ENCODE assay signal across 12 cellular contexts in genomic region chr16:58024347-58024672, GRCh38. TPM values are rescaled to one million over a fixed set of nuclear protein-coding genes. Genes with fewer than 3 reads are reported as not detected.
DNase-seq lines count a peak whose midpoint lies in the region; ATAC-seq, FAIRE-seq and TF ChIP-seq lines count a peak whose summit lies in the region.
"Had no signal": no experiment of that assay in that cellular context is flagged by ENCODE, and none has a peak within 500 bp of the region (broad histone marks: within the 10 kb centered on the region; RNA-seq: fewer than 3 reads in every experiment).

No MANE protein-coding gene starts in this region.

- peak overlapping the region; percentile 99; the same call in 1 of the 2 replicates for H3K4me2 ChIP-seq in MM.1S (ENCODE audit: low read depth, low read length)

- H3K9me3 Mint-ChIP-seq in CD8-positive, alpha-beta T cell: no peaks in the 10 kb centered on the region
- no peaks in the 10 kb centered on the region for H3K9me3 Mint-ChIP-seq in endothelial cell (ENCODE audit: unreplicated experiment)

- CTCF ChIA-PET in CD8-positive, alpha-beta T cell (lab: Charles Lee): interaction anchor here (0.9 to 2.7 kb wide), 3 partner anchors 18 to 125 kb away, joined by 3 to 13 read pairs (median 4); no protein-coding TSS in a partner anchor

- H3K27ac ChIP-seq in CD8-positive, alpha-beta T cell (ENCODE audit: low read depth, low read length): no peak overlapping the region
- H3K27ac ChIP-seq in MM.1S (ENCODE audit: low read length) (no peak overlapping the region), pancreas (peak overlapping the region; percentile 82 to 90 (median 83))

- no peak for FAIRE-seq in pancreas (lab: Jason Lieb, UNC)

- H4K20me1 ChIP-seq in MM.1S (ENCODE audit: insufficient read depth, low read length): no peaks in the 10 kb centered on the region

- H3K9ac ChIP-seq in MM.1S (ENCODE audit: low read length): no peak overlapping the region

- intact Hi-C loops in CD8-positive, alpha-beta T cell (cut with DNase I, micrococcal nuclease): loop anchor here (2.0 to 10.0 kb wide), 4 partner anchors 40 to 730 kb away; partner anchors contain the start of genes CSNK2A2 (in 1 of the 2) and GINS3 (in 1 of the 2)
- intact Hi-C loops in pancreas (cut with DNase I) (loop anchor here (5.0 to 10.0 kb wide), 2 partner anchors 98 to 100 kb away; partner anchors contain the start of gene CFAP20 (in 1 of the 3)), posterior vena cava (cut with DNase I) (loop anchor here (5.0 kb wide), 2 partner anchors 88 to 103 kb away; partner anchors contain the start of gene CFAP20 (in 1 of the 2))

- H3K9me3 ChIP-seq in CD8-positive, alpha-beta T cell (ENCODE audit: low read length): no peaks in the 10 kb centered on the region
- no peaks in the 10 kb centered on the region for H3K9me3 ChIP-seq in MM.1S (replicated peaks; ENCODE audit: insufficient read depth, low read length)
- H3K9me3 ChIP-seq in pancreas: no peaks in the 10 kb centered on the region
- H3K9me3 ChIP-seq: MG63 had no signal

- no peaks in the 10 kb centered on the region for H3F3A ChIP-seq in MM.1S (ENCODE audit: insufficient read depth, low read length)

- no peak for TF ChIP-seq CTCF in CD8-positive, alpha-beta T cell (IDR thresholded peaks at IDR 0.05)
- no peak for TF ChIP-seq CTCF in MM.1S (IDR thresholded peaks at IDR 0.05; ENCODE audit: low read length)
- TF ChIP-seq CTCF in endothelial cell (IDR thresholded peaks at IDR 0.05; ENCODE audit: unreplicated experiment): no peak
- TF ChIP-seq CTCF in pancreas (IDR thresholded peaks at IDR 0.05): no peak

- H3K4me1 Mint-ChIP-seq in CD8-positive, alpha-beta T cell (ENCODE audit: low read depth): peaks cover 21% of the 10 kb centered on the region
- peaks cover 39% of the 10 kb centered on the region for H3K4me1 Mint-ChIP-seq in endothelial cell (ENCODE audit: unreplicated experiment)

- no peaks in the 10 kb centered on the region for H3K36me3 ChIP-seq in CD8-positive, alpha-beta T cell (ENCODE audit: insufficient read depth, low read length)
- H3K36me3 ChIP-seq in MM.1S (replicated peaks; ENCODE audit: insufficient read depth, low read length) (no peaks in the 10 kb centered on the region), pancreas (no peaks in the 10 kb centered on the region)

- no peaks in the 10 kb centered on the region for H3K27me3 ChIP-seq in CD8-positive, alpha-beta T cell (ENCODE audit: insufficient read depth, low read length)
- H3K27me3 ChIP-seq in MM.1S (replicated peaks; ENCODE audit: insufficient read depth, low read length) (peaks cover 18% of the 10 kb centered on the region), pancreas (no peaks in the 10 kb centered on the region)

- peak overlapping the region; percentile 60 for H3K4me3 ChIP-seq in CD8-positive, alpha-beta T cell (ENCODE audit: low read depth, low read length)
- H3K4me3 ChIP-seq in MM.1S (ENCODE audit: low read length) (no peak overlapping the region; the same call in 1 of the 2 replicates), pancreas (peak overlapping the region in 2 of 4 donors; percentile 73 to 86)
- H3K4me3 ChIP-seq: MG63 had no signal

- ATAC-seq in CD8-positive, alpha-beta T cell: no peak
- no peak for ATAC-seq in pancreas
- ATAC-seq: Panc1 had no signal

- no peak for DNase-seq in CD8-positive, alpha-beta T cell
- DNase-seq in MM.1S (no peak), endothelial cell (ENCODE audit: low spot score) (no peak), pancreas (no peak), Ammon's horn (ENCODE audit: low spot score) (no peak), posterior vena cava (ENCODE audit: low spot score) (no peak), kidney tubule cell (ENCODE audit: low spot score) (no peak), glomerular visceral epithelial cell (ENCODE audit: extremely low spot score) (no peak)
- DNase-seq: activated CD8-positive, alpha-beta memory T cell treated with anti-CD3 and anti-CD28 coated beads, Interleukin-2, amount 50 U/mL, for 4 hours; GF-D8; MG63 had no signal

- peaks cover 15% of the 10 kb centered on the region for H3K4me1 ChIP-seq in CD8-positive, alpha-beta T cell (ENCODE audit: insufficient read depth, low read length)
- no peaks in the 10 kb centered on the region; the same call in 1 of the 2 replicates for H3K4me1 ChIP-seq in MM.1S (ENCODE audit: low read length)
- peaks cover 15 to 25% (median 24%) of the 10 kb centered on the region in 3 donors for H3K4me1 ChIP-seq in pancreas

- peaks cover 5% of the 10 kb centered on the region for H3K36me3 Mint-ChIP-seq in CD8-positive, alpha-beta T cell
- peaks cover 2% of the 10 kb centered on the region for H3K36me3 Mint-ChIP-seq in endothelial cell (ENCODE audit: low read depth, unreplicated experiment)

- peak overlapping the region; percentile 83 for H3K27ac Mint-ChIP-seq in CD8-positive, alpha-beta T cell
- peak overlapping the region; percentile 74 for H3K27ac Mint-ChIP-seq in endothelial cell (ENCODE audit: unreplicated experiment)

- H2AFZ ChIP-seq in MM.1S (ENCODE audit: low read length): no peak overlapping the region

- H3K27me3 Mint-ChIP-seq in CD8-positive, alpha-beta T cell (ENCODE audit: low read depth): peaks cover 6% of the 10 kb centered on the region
- peaks cover 22% of the 10 kb centered on the region for H3K27me3 Mint-ChIP-seq in endothelial cell (ENCODE audit: unreplicated experiment)

- POLR2A ChIA-PET in CD8-positive, alpha-beta T cell (lab: Charles Lee): interaction anchor here (1.1 kb wide), 1 partner anchor 24 kb away, joined by 4 read pairs; the partner anchor contains the start of gene ZNF319

- 39 to 42% methylated on average over 14 of the region's 14 CpGs for WGBS in pancreas, 2 donors

- H3K9me2 ChIP-seq in MM.1S (replicated peaks; ENCODE audit: insufficient read depth, low read length): no peaks in the 10 kb centered on the region

- no peaks in the 10 kb centered on the region for H3K79me2 ChIP-seq in MM.1S (ENCODE audit: low read length)

- H3K4me3 Mint-ChIP-seq in CD8-positive, alpha-beta T cell: peak overlapping the region; percentile 90
- H3K4me3 Mint-ChIP-seq in endothelial cell (ENCODE audit: unreplicated experiment): peak overlapping the region; percentile 91

RNA-seq across cellular contexts. Expression of gene MMP15, which starts 1.2 kb away (rescaled TPM):
- under 1 TPM; 0.19 to 0.92 TPM for total RNA-seq in CD8-positive, alpha-beta T cell
- total RNA-seq in endothelial cell (ENCODE audit: unreplicated experiment) (97.8 TPM), pancreas (10 to 100 TPM; 11.2 to 30.2 (median 17.7) TPM), posterior vena cava (1 to 10 TPM; 4.4 to 5.8 TPM)
- 10 to 100 TPM; 22.3 to 24.0 TPM for polyA plus RNA-seq in pancreas

RNA-seq across cellular contexts. Expression of gene USB1, which starts 23.1 kb away (rescaled TPM):
- 10 to 100 TPM; 24.7 to 27.9 TPM for total RNA-seq in CD8-positive, alpha-beta T cell
- total RNA-seq in endothelial cell (ENCODE audit: unreplicated experiment): 79.5 TPM
- 10 to 100 TPM; 13.5 to 23.6 (median 17.7) TPM for total RNA-seq in pancreas
- polyA plus RNA-seq in pancreas: 10 to 100 TPM; 16.5 to 19.3 TPM
- total RNA-seq in posterior vena cava: 10 to 100 TPM; 34.1 to 39.0 TPM

RNA-seq across cellular contexts. Expression of gene ZNF319, which starts 23.8 kb away (rescaled TPM):
- total RNA-seq in CD8-positive, alpha-beta T cell: 1 to 10 TPM; 8.0 to 9.4 TPM
- total RNA-seq in endothelial cell (ENCODE audit: unreplicated experiment) (16.1 TPM), pancreas (1 to 10 TPM; 3.5 to 7.0 (median 4.9) TPM), posterior vena cava (1 to 10 TPM; 7.1 to 7.5 TPM)
- polyA plus RNA-seq in pancreas: 1 to 10 TPM; 3.9 to 4.0 TPM

RNA-seq across cellular contexts. Expression of gene CNGB1, which starts 53.4 kb away (rescaled TPM):
- total RNA-seq in CD8-positive, alpha-beta T cell: not detected
- total RNA-seq in endothelial cell (ENCODE audit: unreplicated experiment) (not detected), pancreas (under 1 TPM in 3 of 6 donors, not detected in 3; 0.03 to 0.43 (median 0.16) TPM), posterior vena cava (not detected)
- under 1 TPM; 0.04 to 0.05 TPM for polyA plus RNA-seq in pancreas

Comparison
In these comparisons a context has a peak if more than half of its experiments do, and no peak if none do; other contexts are left out.
1. H3K27ac ChIP-seq: peak in pancreas (4 of 4); none in CD8-positive, alpha-beta T cell (single experiment) and MM.1S (single experiment).